ENCODE assay signal across 7 cellular contexts in the genomic region with DNA sequence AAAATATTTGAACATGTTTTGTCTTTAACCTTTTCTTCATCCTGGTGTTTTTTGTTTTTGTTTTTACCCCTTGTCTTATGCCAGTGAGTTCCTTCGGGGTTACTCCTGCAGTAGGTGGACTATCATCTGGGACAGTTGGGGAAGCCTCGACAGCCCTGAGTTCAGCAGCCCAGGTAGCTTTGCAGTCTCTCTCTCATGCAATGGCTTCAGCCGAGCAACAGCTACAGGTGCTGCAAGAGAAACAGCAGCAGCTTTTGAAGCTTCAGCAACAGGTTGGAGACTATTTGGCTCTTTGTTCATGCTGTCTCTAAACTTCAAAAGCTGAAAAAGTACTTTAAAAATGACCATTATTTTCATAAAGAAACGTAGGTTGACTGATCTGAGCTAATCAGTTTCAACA.
"Had no signal": no experiment of that assay in that cellular context is flagged by ENCODE, and none has a peak within 500 bp of the region (broad histone marks: within the 10 kb centered on the region; RNA-seq: fewer than 3 reads in every experiment).

No MANE protein-coding gene starts in this region.

- ATAC-seq: K562 had no signal

- H2AFZ ChIP-seq: GM23248 had no signal

- H3K4me1 Mint-ChIP-seq: H9 had no signal

- H3K4me3 Mint-ChIP-seq: H9, HFFc6 had no signal

- H3K27ac ChIP-seq: GM23248, HL-60 had no signal

- H3K27ac Mint-ChIP-seq: H9, HFFc6 had no signal

- DNase-seq: GM23248, H9, HCEC 1CT, HFFc6, IMR-90 had no signal

- H3K4me3 ChIP-seq: GM23248, K562 had no signal

- H3K9me3 Mint-ChIP-seq: H9, HFFc6 had no signal
